13 cellular contexts compared by ENCODE assay signal in the genomic region with DNA sequence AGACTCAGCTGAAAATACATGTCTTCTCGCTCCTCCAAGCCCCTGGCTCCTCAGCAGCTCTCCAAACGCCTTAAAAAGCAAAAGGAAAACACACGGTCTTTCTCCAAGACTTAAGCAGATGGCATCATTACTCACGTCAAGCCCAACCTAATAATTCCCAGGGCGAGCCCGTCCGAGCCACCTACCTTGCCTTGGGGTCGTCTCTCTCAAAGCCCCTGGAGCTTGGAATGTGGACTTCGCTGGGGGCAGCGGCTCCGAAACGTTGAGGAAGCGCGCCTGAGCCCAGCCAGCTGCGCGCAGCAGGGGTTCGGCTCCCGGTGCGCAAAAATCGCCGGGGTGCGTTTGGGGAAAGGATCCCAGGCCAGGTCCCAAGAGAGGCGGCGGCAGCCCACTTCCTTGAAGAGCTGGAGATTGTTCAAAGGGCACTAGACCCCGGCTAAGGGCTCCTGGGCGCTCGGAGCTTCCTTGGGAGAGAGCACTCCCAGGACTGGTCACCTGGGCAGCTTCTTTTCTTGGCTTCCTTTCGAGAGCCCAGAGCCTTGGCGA. TPM values are rescaled to one million over a fixed set of nuclear protein-coding genes. Genes with fewer than 3 reads are reported as not detected.
DNase-seq lines count a peak whose midpoint lies in the region; ATAC-seq and TF ChIP-seq lines count a peak whose summit lies in the region.
"Had no signal": no experiment of that assay in that cellular context is flagged by ENCODE, and none has a peak within 500 bp of the region (broad histone marks: within the 10 kb centered on the region; RNA-seq: fewer than 3 reads in every experiment).

No MANE protein-coding gene starts in this region.

- H3K9me3 Mint-ChIP-seq in activated CD8-positive, alpha-beta T cell treated with anti-CD3 and anti-CD28 coated beads, Interleukin-2, amount 10 ng/mL, durations not matched to agents 7 days and 5 days (ENCODE audit: insufficient read depth): no peaks in the 10 kb centered on the region
- no peaks in the 10 kb centered on the region for H3K9me3 Mint-ChIP-seq in activated naive CD4-positive, alpha-beta T cell treated with anti-CD3 and anti-CD28 coated beads for 36 hours
- H3K9me3 Mint-ChIP-seq: immature natural killer cell had no signal

- H3K4me1 Mint-ChIP-seq in T-helper 17 cell: peaks cover 8% of the 10 kb centered on the region
- peaks cover 7% of the 10 kb centered on the region for H3K4me1 Mint-ChIP-seq in activated CD8-positive, alpha-beta T cell treated with anti-CD3 and anti-CD28 coated beads, Interleukin-2, amount 10 ng/mL, durations not matched to agents 7 days and 5 days (ENCODE audit: low read depth)
- peaks cover 8% of the 10 kb centered on the region for H3K4me1 Mint-ChIP-seq in activated naive CD4-positive, alpha-beta T cell treated with anti-CD3 and anti-CD28 coated beads for 36 hours (ENCODE audit: low read depth)

- CTCF ChIA-PET in activated CD8-positive, alpha-beta T cell treated with anti-CD3 and anti-CD28 coated beads, Interleukin-2, amount 10 ng/mL, durations not matched to agents 7 days and 5 days (lab: Charles Lee): interaction anchor here (0.6 to 3.0 kb wide), 9 partner anchors 12 to 1024 kb away, joined by 3 to 10 read pairs (median 5); no protein-coding TSS in a partner anchor
- CTCF ChIA-PET in activated naive CD4-positive, alpha-beta T cell treated with anti-CD3 and anti-CD28 coated beads for 36 hours (lab: Charles Lee): interaction anchor here (0.6 to 1.7 kb wide), 4 partner anchors 15 to 665 kb away, joined by 3 to 7 read pairs (median 4); no protein-coding TSS in a partner anchor

- no peak for ATAC-seq in T-helper 17 cell
- ATAC-seq in gastrocnemius medialis: no peak
- ATAC-seq in activated CD8-positive, alpha-beta T cell treated with anti-CD3 and anti-CD28 coated beads, Interleukin-2, amount 10 ng/mL, durations not matched to agents 7 days and 5 days: no peak

- peaks cover 3% of the 10 kb centered on the region for H3K36me3 Mint-ChIP-seq in T-helper 17 cell (ENCODE audit: low read depth)
- no peaks in the 10 kb centered on the region for H3K36me3 Mint-ChIP-seq in activated CD8-positive, alpha-beta T cell treated with anti-CD3 and anti-CD28 coated beads, Interleukin-2, amount 10 ng/mL, durations not matched to agents 7 days and 5 days (ENCODE audit: low read depth)
- H3K36me3 Mint-ChIP-seq in activated naive CD4-positive, alpha-beta T cell treated with anti-CD3 and anti-CD28 coated beads for 36 hours (ENCODE audit: low read depth): no peaks in the 10 kb centered on the region
- H3K36me3 Mint-ChIP-seq: immature natural killer cell had no signal

- TF ChIP-seq POLR2A in gastrocnemius medialis (IDR thresholded peaks at IDR 0.05): no peak

- peak overlapping the region; percentile 35; the same call in 1 of the 2 replicates for H3K4me3 ChIP-seq in iPS DF 6.9 (ENCODE audit: low read length)
- peak overlapping the region; percentile 23 to 42 (median 34) for H3K4me3 ChIP-seq in gastrocnemius medialis
- H3K4me3 ChIP-seq: K562 had no signal

- H3K9me3 ChIP-seq in T-helper 17 cell (ENCODE audit: control insufficient read depth, low read length, poor library complexity, severe bottlenecking) (no peaks in the 10 kb centered on the region), iPS DF 6.9 (ENCODE audit: control insufficient read depth, insufficient read depth, low read length) (no peaks in the 10 kb centered on the region), gastrocnemius medialis (no peaks in the 10 kb centered on the region)

- DNase-seq in GM13976 (ENCODE audit: low spot score): peak; percentile 36
- DNase-seq in T-helper 17 cell: no peak
- DNase-seq in iPS DF 6.9 (ENCODE audit: low read depth, low spot score): no peak
- no peak for DNase-seq in gastrocnemius medialis
- DNase-seq in HuH-7 (ENCODE audit: low spot score): no peak
- DNase-seq in activated CD8-positive, alpha-beta T cell treated with anti-CD3 and anti-CD28 coated beads, Interleukin-2, amount 10 ng/mL, durations not matched to agents 7 days and 5 days: no peak
- no peak for DNase-seq in COR-L47 (lab: John Stamatoyannopoulos, UW)
- DNase-seq in activated naive CD4-positive, alpha-beta T cell treated with anti-CD3 and anti-CD28 coated beads for 36 hours: no peak
- DNase-seq: activated effector memory CD4-positive, alpha-beta T cell treated with Interleukin-2 at 50 U/mL for 16 hours; immature natural killer cell; NCI-H2081 treated with DMSO at 0.1 percent for 48 hours had no signal

- peaks cover 66% of the 10 kb centered on the region for H3K27me3 Mint-ChIP-seq in T-helper 17 cell
- peaks cover 63% of the 10 kb centered on the region for H3K27me3 Mint-ChIP-seq in activated CD8-positive, alpha-beta T cell treated with anti-CD3 and anti-CD28 coated beads, Interleukin-2, amount 10 ng/mL, durations not matched to agents 7 days and 5 days (ENCODE audit: low read depth)
- peaks cover 42% of the 10 kb centered on the region for H3K27me3 Mint-ChIP-seq in activated naive CD4-positive, alpha-beta T cell treated with anti-CD3 and anti-CD28 coated beads for 36 hours (ENCODE audit: low read depth)

- TF ChIP-seq CTCF in GM13976 (IDR thresholded peaks at IDR 0.05; ENCODE audit: borderline replicate concordance, control extremely low read depth, extremely low read depth, insufficient read depth, missing control alignments): no peak
- TF ChIP-seq CTCF in gastrocnemius medialis (IDR thresholded peaks at IDR 0.05 in 4 of 5, conservative IDR thresholded peaks at IDR 0.05 in 1 of 5): no peak

- WGBS in iPS DF 6.9 (ENCODE audit: insufficient coverage, insufficient read length): no CpG with 5 or more reads among the region's 29 CpGs

- H3K4me1 ChIP-seq in iPS DF 6.9 (ENCODE audit: control insufficient read depth, insufficient read depth, low read length) (no peaks in the 10 kb centered on the region), gastrocnemius medialis (peaks cover 0 to 4% of the 10 kb centered on the region in 2 donors)

- POLR2A ChIA-PET in activated CD8-positive, alpha-beta T cell treated with anti-CD3 and anti-CD28 coated beads, Interleukin-2, amount 10 ng/mL, durations not matched to agents 7 days and 5 days (lab: Charles Lee): no interaction called here

- H3K27me3 ChIP-seq in iPS DF 6.9 (ENCODE audit: control insufficient read depth, insufficient read depth, low read length) (peaks cover 30% of the 10 kb centered on the region), gastrocnemius medialis (peaks cover 33 to 43% (median 43%) of the 10 kb centered on the region in 3 donors)

- intact Hi-C loops in gastrocnemius medialis (cut with DNase I; ENCODE audit: low total_unique reads): loop anchor here (1.0 kb wide), 1 partner anchor 492 kb away; no protein-coding TSS in a partner anchor
- intact Hi-C loops in activated naive CD4-positive, alpha-beta T cell treated with anti-CD3 and anti-CD28 coated beads for 36 hours (cut with micrococcal nuclease): loop anchor here (1.0 to 10.0 kb wide), 2 partner anchors 269 to 492 kb away; no protein-coding TSS in a partner anchor

- peak overlapping the region; percentile 59 for H3K4me3 Mint-ChIP-seq in T-helper 17 cell
- no peak overlapping the region for H3K4me3 Mint-ChIP-seq in activated CD8-positive, alpha-beta T cell treated with anti-CD3 and anti-CD28 coated beads, Interleukin-2, amount 10 ng/mL, durations not matched to agents 7 days and 5 days
- no peak overlapping the region for H3K4me3 Mint-ChIP-seq in activated naive CD4-positive, alpha-beta T cell treated with anti-CD3 and anti-CD28 coated beads for 36 hours
- H3K4me3 Mint-ChIP-seq: immature natural killer cell had no signal

- H3K36me3 ChIP-seq in iPS DF 6.9 (ENCODE audit: control insufficient read depth, insufficient read depth, low read length) (no peaks in the 10 kb centered on the region), gastrocnemius medialis (no peaks in the 10 kb centered on the region)

- in situ Hi-C loops in GM13976 (cut with MboI; ENCODE audit: low sequenced_read_pairs, unreplicated experiment): loop anchor here (10.0 kb wide), 1 partner anchor 489 kb away; no protein-coding TSS in a partner anchor
- in situ Hi-C loops in gastrocnemius medialis (cut with MboI; ENCODE audit: low sequenced_read_pairs in 4 of 4): loop anchor here in 3 of 4 donors (10.0 to 25.0 kb wide), 3 partner anchors 481 to 499 kb away; no protein-coding TSS in a partner anchor

- no peak overlapping the region for H3K27ac Mint-ChIP-seq in T-helper 17 cell
- no peak overlapping the region for H3K27ac Mint-ChIP-seq in activated CD8-positive, alpha-beta T cell treated with anti-CD3 and anti-CD28 coated beads, Interleukin-2, amount 10 ng/mL, durations not matched to agents 7 days and 5 days
- H3K27ac Mint-ChIP-seq in activated naive CD4-positive, alpha-beta T cell treated with anti-CD3 and anti-CD28 coated beads for 36 hours: no peak overlapping the region
- H3K27ac Mint-ChIP-seq: immature natural killer cell had no signal

- H3K27ac ChIP-seq in iPS DF 6.9 (ENCODE audit: low read length) (no peak overlapping the region), gastrocnemius medialis (no peak overlapping the region)

RNA-seq across cellular contexts. Expression of gene DRD1, which starts 0.4 kb away (rescaled TPM):
- not detected for total RNA-seq in T-helper 17 cell
- total RNA-seq in gastrocnemius medialis: not detected
- not detected for total RNA-seq in activated CD8-positive, alpha-beta T cell treated with anti-CD3 and anti-CD28 coated beads, Interleukin-2, amount 10 ng/mL, durations not matched to agents 7 days and 5 days
- not detected for total RNA-seq in activated naive CD4-positive, alpha-beta T cell treated with anti-CD3 and anti-CD28 coated beads for 36 hours
- total RNA-seq: K562, osteocyte had no signal

RNA-seq across cellular contexts. Expression of gene SFXN1, which starts 34.8 kb away (rescaled TPM):
- 10 to 100 TPM; 59.4 to 88.3 TPM for total RNA-seq in T-helper 17 cell
- total RNA-seq in gastrocnemius medialis: 10 to 100 TPM in 3 of 4 donors, 1 to 10 TPM in 1; 5.8 to 16.7 (median 13.1) TPM
- total RNA-seq in activated CD8-positive, alpha-beta T cell treated with anti-CD3 and anti-CD28 coated beads, Interleukin-2, amount 10 ng/mL, durations not matched to agents 7 days and 5 days: 100 to 1,000 TPM; 261 to 271 TPM
- total RNA-seq in activated naive CD4-positive, alpha-beta T cell treated with anti-CD3 and anti-CD28 coated beads for 36 hours: 100 to 1,000 TPM; 350 to 358 TPM
